ENCODE assay signal across 10 cellular contexts in the genomic region with DNA sequence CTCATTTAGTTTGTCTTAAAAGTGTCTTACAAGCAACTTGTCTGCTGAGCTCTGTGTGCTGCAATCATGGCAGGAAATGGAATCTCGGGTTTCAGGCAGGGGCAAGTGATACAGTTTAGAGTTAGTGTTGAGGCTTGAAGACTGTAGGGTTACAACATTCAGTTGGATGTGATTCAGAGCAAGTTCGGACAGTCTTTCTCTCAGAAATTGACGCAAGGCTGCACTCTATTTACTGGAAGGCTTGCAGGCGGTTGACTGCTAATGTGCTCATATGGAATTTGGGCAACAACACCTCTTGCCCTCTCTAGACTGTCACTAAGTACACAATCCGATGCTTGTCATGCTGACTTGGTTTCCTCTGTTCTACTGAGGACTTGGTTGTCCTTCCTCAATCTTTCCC.
DNase-seq lines count a peak whose midpoint lies in the region; ATAC-seq and TF ChIP-seq lines count a peak whose summit lies in the region.
"Had no signal": no experiment of that assay in that cellular context is flagged by ENCODE, and none has a peak within 500 bp of the region (broad histone marks: within the 10 kb centered on the region; RNA-seq: fewer than 3 reads in every experiment).

No MANE protein-coding gene starts in this region.

- CTCF ChIA-PET in mammary epithelial cell (lab: Charles Lee; ENCODE audit: low non-redundant PET) = no interaction called here

- H3K27me3 ChIP-seq in right cardiac atrium (ENCODE audit: control insufficient read depth, insufficient read depth) = no peaks in the 10 kb centered on the region
- no peaks in the 10 kb centered on the region for H3K27me3 ChIP-seq in right atrium auricular region
- no peaks in the 10 kb centered on the region for H3K27me3 ChIP-seq in mammary epithelial cell (ENCODE audit: insufficient read depth, low read length)
- no peaks in the 10 kb centered on the region for H3K27me3 ChIP-seq in upper lobe of left lung
- H3K27me3 ChIP-seq in neuronal stem cell (ENCODE audit: control insufficient read depth in 3 of 3, insufficient read depth in 3 of 3, low read depth in 1 of 3, low read length in 3 of 3) = no peaks in the 10 kb centered on the region

- no TSS peak for BruUV-seq in mammary epithelial cell (replicated peaks; lab: Mats Ljungman, UMichigan)

- no peaks in the 10 kb centered on the region for H3K9me3 ChIP-seq in right cardiac atrium (ENCODE audit: control insufficient read depth, low read length)
- no peaks in the 10 kb centered on the region for H3K9me3 ChIP-seq in right atrium auricular region
- H3K9me3 ChIP-seq in mammary epithelial cell (replicated peaks; ENCODE audit: insufficient read depth, low read length) = no peaks in the 10 kb centered on the region
- H3K9me3 ChIP-seq in upper lobe of left lung = no peaks in the 10 kb centered on the region
- H3K9me3 ChIP-seq in neuronal stem cell (replicated peaks in 1 of 2; ENCODE audit: control insufficient read depth in 2 of 2, insufficient read depth in 1 of 2, low read depth in 1 of 2, low read length in 2 of 2) = no peaks in the 10 kb centered on the region

- H3K4me1 ChIP-seq in right cardiac atrium (ENCODE audit: control insufficient read depth, insufficient read depth, low read length) = peaks cover 4% of the 10 kb centered on the region
- no peaks in the 10 kb centered on the region for H3K4me1 ChIP-seq in right atrium auricular region
- peaks cover 22% of the 10 kb centered on the region for H3K4me1 ChIP-seq in mammary epithelial cell (ENCODE audit: insufficient read depth, low read length)
- peaks cover 0 to 17% (median 7%) of the 10 kb centered on the region in 4 donors for H3K4me1 ChIP-seq in upper lobe of left lung
- H3K4me1 ChIP-seq in neuronal stem cell (ENCODE audit: control insufficient read depth in 2 of 2, insufficient read depth in 1 of 2, low read depth in 1 of 2, low read length in 2 of 2) = no peaks in the 10 kb centered on the region

- peak overlapping the region; percentile 28 for H3K4me2 ChIP-seq in mammary epithelial cell (ENCODE audit: insufficient read depth, low read depth, low read length)
- H3K4me2 ChIP-seq in neuronal stem cell (ENCODE audit: insufficient read depth, low read length, poor library complexity, severe bottlenecking) = no peak overlapping the region

- 79% methylated on average over 5 of the region's 5 CpGs for WGBS in right cardiac atrium
- WGBS in mammary epithelial cell (ENCODE audit: low coverage, missing lambda C conversion rate) = 9% methylated on average over 5 of the region's 5 CpGs
- WGBS in upper lobe of left lung, 2 donors = 76 to 77% methylated on average over 5 of the region's 5 CpGs
- WGBS in neuronal stem cell (ENCODE audit: extremely low coverage in 2 of 2, insufficient read length in 2 of 2, insufficient replicate concordance in 1 of 2), 2 donors = no CpG with 5 or more reads among the region's 5 CpGs

- H3K9ac ChIP-seq in mammary epithelial cell (ENCODE audit: insufficient read depth, low read length) (no peak overlapping the region), neuronal stem cell (ENCODE audit: low read depth, low read length, poor library complexity) (no peak overlapping the region)

- no peak for TF ChIP-seq POLR2A in upper lobe of left lung (IDR thresholded peaks at IDR 0.05)

- H3K27ac ChIP-seq in right cardiac atrium (ENCODE audit: low read length) (no peak overlapping the region), right atrium auricular region (no peak overlapping the region), mammary epithelial cell (ENCODE audit: insufficient read depth, low read depth, low read length) (peak overlapping the region; percentile 49), upper lobe of left lung (no peak overlapping the region), neuronal stem cell (replicated peaks; ENCODE audit: low read length) (no peak overlapping the region)

- H3K79me2 ChIP-seq in mammary epithelial cell (ENCODE audit: insufficient read depth, low read length) = no peaks in the 10 kb centered on the region

- H3K18ac ChIP-seq in neuronal stem cell (ENCODE audit: low read length) = no peak overlapping the region

- H3K4ac ChIP-seq in neuronal stem cell (ENCODE audit: low read length) = no peak overlapping the region

- dilution Hi-C loops in mammary epithelial cell (cut with HindIII; ENCODE audit: low sequenced_read_pairs) = no loop called here

- no peak overlapping the region for H3K23ac ChIP-seq in neuronal stem cell (ENCODE audit: low read depth, low read length, poor library complexity)

- no peak overlapping the region for H3K14ac ChIP-seq in neuronal stem cell (ENCODE audit: low read length)

- in situ Hi-C loops in mammary epithelial cell (cut with MboI; ENCODE audit: low sequenced_read_pairs in 2 of 2) = no loop called here

- no peak for DNase-seq in right cardiac atrium
- no peak for DNase-seq in right atrium auricular region (ENCODE audit: low spot score)
- peak; percentile 91 for DNase-seq in mammary epithelial cell
- DNase-seq in left lobe of liver (ENCODE audit: low spot score) = no peak
- no peak for DNase-seq in upper lobe of left lung
- no peak for DNase-seq in RKO (ENCODE audit: low spot score)
- DNase-seq in neuronal stem cell (ENCODE audit: low spot score) = no peak
- no peak for DNase-seq in Ammon's horn (ENCODE audit: low spot score)
- DNase-seq: activated CD4-positive, CD25-positive, alpha-beta regulatory T cell; effector CD8-positive, alpha-beta T cell had no signal

- no peaks in the 10 kb centered on the region for H3K79me1 ChIP-seq in neuronal stem cell (ENCODE audit: low read depth, low read length)

- no peak for TF ChIP-seq CTCF in right atrium auricular region (IDR thresholded peaks at IDR 0.05)
- no peak for TF ChIP-seq CTCF in mammary epithelial cell (conservative IDR thresholded peaks at IDR 0.05 in 1 of 2, IDR thresholded peaks at IDR 0.05 in 1 of 2; ENCODE audit: extremely low read depth in 1 of 2, insufficient read depth in 1 of 2, low read depth in 1 of 2, low read length in 2 of 2)
- no peak for TF ChIP-seq CTCF in upper lobe of left lung (IDR thresholded peaks at IDR 0.05)

- H2BK120ac ChIP-seq in neuronal stem cell (ENCODE audit: low read depth, low read length) = no peak overlapping the region

- no peak overlapping the region for H2BK5ac ChIP-seq in neuronal stem cell (ENCODE audit: low read length)

- H2BK12ac ChIP-seq in neuronal stem cell (ENCODE audit: low read length) = no peak overlapping the region

- ATAC-seq in right cardiac atrium (peak; percentile 54 to 59), left lobe of liver (peak; percentile 19), upper lobe of left lung (ENCODE audit: low FRiP score in 2 of 2) (peak; percentile 28 to 36)

- intact Hi-C loops in right cardiac atrium (cut with DNase I) (loop anchor here in 1 of 4 donors (10.0 kb wide), 1 partner anchor 289 kb away; no protein-coding TSS in a partner anchor), mammary epithelial cell (cut with micrococcal nuclease) (loop anchor here (5.0 kb wide), 3 partner anchors 321 to 556 kb away; no protein-coding TSS in a partner anchor)

- H2AFZ ChIP-seq in mammary epithelial cell (ENCODE audit: low read depth, low read length) (peak overlapping the region; percentile 88), neuronal stem cell (ENCODE audit: low read length) (no peak overlapping the region)

- H4K20me1 ChIP-seq in mammary epithelial cell (ENCODE audit: insufficient read depth, low read length) = no peaks in the 10 kb centered on the region

- H2BK15ac ChIP-seq in neuronal stem cell (ENCODE audit: low read length) = no peak overlapping the region

- TF ChIP-seq EP300 in upper lobe of left lung (IDR thresholded peaks at IDR 0.05) = no peak

- no peak overlapping the region for H4K8ac ChIP-seq in neuronal stem cell (ENCODE audit: low read depth, low read length)

- no peak overlapping the region for H4K91ac ChIP-seq in neuronal stem cell (ENCODE audit: low read depth, low read length, poor library complexity)

- no peaks in the 10 kb centered on the region for H3K36me3 ChIP-seq in right atrium auricular region
- H3K36me3 ChIP-seq in mammary epithelial cell (ENCODE audit: insufficient read depth, low read length) = no peaks in the 10 kb centered on the region
- no peaks in the 10 kb centered on the region for H3K36me3 ChIP-seq in upper lobe of left lung
- no peaks in the 10 kb centered on the region for H3K36me3 ChIP-seq in neuronal stem cell (replicated peaks in 1 of 2; ENCODE audit: control insufficient read depth in 2 of 2, insufficient read depth in 2 of 2, low read length in 2 of 2)

- H3K4me3 ChIP-seq in right cardiac atrium (ENCODE audit: low read length) (no peak overlapping the region), right atrium auricular region (no peak overlapping the region), mammary epithelial cell (replicated peaks in 1 of 3; ENCODE audit: insufficient read depth in 1 of 3, low read depth in 2 of 3, low read length in 3 of 3) (no peak overlapping the region), upper lobe of left lung (no peak overlapping the region), neuronal stem cell (ENCODE audit: low read length in 2 of 2) (no peak overlapping the region)

- H2AK5ac ChIP-seq in neuronal stem cell (ENCODE audit: low read depth, low read length) = no peak overlapping the region
